In the genomic region with DNA sequence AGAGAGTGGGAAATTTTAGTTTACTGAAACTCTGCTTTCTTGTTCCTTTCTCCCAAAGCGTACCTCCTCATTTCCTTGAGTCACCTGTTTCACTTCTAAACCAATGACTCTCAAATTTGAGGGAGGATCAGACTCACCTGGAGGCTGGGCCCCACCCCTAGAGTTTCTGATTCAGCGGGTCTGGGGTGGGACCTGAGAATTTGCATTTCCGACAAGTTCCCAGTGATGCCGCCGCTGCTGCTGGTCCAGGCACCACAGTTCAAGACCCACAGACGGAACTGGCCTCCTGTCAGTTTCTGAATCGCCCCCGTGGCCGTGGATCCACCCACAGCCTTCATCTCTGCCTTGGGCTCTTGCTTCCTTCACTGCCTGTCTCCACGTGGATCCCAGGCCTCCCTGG, we compare ENCODE assay signal across 28 cellular contexts.
"Had no signal": no experiment of that assay in that cellular context is flagged by ENCODE, and none has a peak within 500 bp of the region (broad histone marks: within the 10 kb centered on the region; RNA-seq: fewer than 3 reads in every experiment).

No MANE protein-coding gene starts in this region.

- H3K27me3 Mint-ChIP-seq: activated CD4-positive, alpha-beta memory T cell treated with anti-CD3 and anti-CD28 coated beads for 36 hours had no signal

- H3K27me3 ChIP-seq: breast epithelium, pancreas, right atrium auricular region, suprapubic skin, tibial artery had no signal

- H3K36me3 ChIP-seq: breast epithelium, left ventricle myocardium inferior, pancreas, right atrium auricular region, suprapubic skin, tibial artery had no signal

- H3K4me3 Mint-ChIP-seq: activated CD4-positive, alpha-beta memory T cell treated with anti-CD3 and anti-CD28 coated beads for 36 hours; activated T-helper 1 cell treated with anti-CD3 and anti-CD28 coated beads, Interleukin-12 subunit alpha, Interleukin-12 subunit beta, Interleukin-2, Interleukin-4 antibody, amounts not matched to agents 30 ng/mL and 10 ng/mL and 1 ng/mL, durations not matched to agents 14 hours and 24 hours and 36 hours; nephron progenitor cell; T-helper 1 cell treated with Interleukin-12 subunit alpha and Interleukin-12 subunit beta and Interleukin-4 antibody, amounts not matched to agents 30 μg/mL and 1 μg/mL, for 36 hours had no signal

- H3K36me3 Mint-ChIP-seq: activated CD4-positive, alpha-beta memory T cell treated with anti-CD3 and anti-CD28 coated beads for 36 hours; activated naive CD4-positive, alpha-beta T cell treated with anti-CD3 and anti-CD28 coated beads, Interleukin-2, amount 50 U/mL, for 72 hours had no signal

- H3K4me1 ChIP-seq: breast epithelium, psoas muscle, right atrium auricular region had no signal

- H3K27ac ChIP-seq: breast epithelium, left ventricle myocardium inferior, pancreas, psoas muscle, right atrium auricular region, suprapubic skin, tibial artery, VCaP had no signal

- H3K9me3 Mint-ChIP-seq: activated CD4-positive, alpha-beta memory T cell treated with anti-CD3 and anti-CD28 coated beads for 36 hours; nephron progenitor cell had no signal

- H3K4me3 ChIP-seq: breast epithelium, left ventricle myocardium inferior, lung, pancreas, psoas muscle, right atrium auricular region, smooth muscle cell, suprapubic skin, tibial artery had no signal

- ATAC-seq: activated CD4-positive, CD25-positive, alpha-beta regulatory T cell treated with anti-CD3 and anti-CD28 coated beads, Interleukin-2, amount 50 U/mL, for 24 hours; activated naive CD4-positive, alpha-beta T cell treated with anti-CD3 and anti-CD28 coated beads, Interleukin-2, amount 50 U/mL, for 72 hours; pancreas; psoas muscle had no signal

- H3K4me2 ChIP-seq: smooth muscle cell had no signal

- DNase-seq: activated CD4-positive, alpha-beta memory T cell treated with anti-CD3 and anti-CD28 coated beads for 36 hours; activated CD4-positive, alpha-beta T cell treated with anti-CD3 and anti-CD28 coated beads for 48 hours; activated CD8-positive, alpha-beta memory T cell treated with anti-CD3 and anti-CD28 coated beads, Interleukin-2, amount 50 U/mL, for 4 hours; activated T-cell treated with anti-CD3 and anti-CD28 coated beads, Interleukin-2, amount 50 U/mL, for 1 hour; central memory CD4-positive, alpha-beta T cell; dermis blood vessel endothelial cell; effector CD4-positive, alpha-beta T cell; left ventricle myocardium inferior; nephron progenitor cell; nucleus accumbens; pancreas; psoas muscle; stimulated activated CD4-positive, alpha-beta T cell treated with anti-CD3 and anti-CD28 coated beads, Interleukin-1b, Interleukin-23, amount 100 ng/mL, for 48 hours; stimulated activated CD4-positive, alpha-beta T cell treated with anti-CD3 and anti-CD28 coated beads, Interleukin-4, amount 100 ng/mL, for 4 hours; stimulated activated CD8-positive, alpha-beta memory T cell treated with anti-CD3 and anti-CD28 coated beads, Interleukin-4, amount 100 ng/mL, for 48 hours; stimulated activated naive CD4-positive, alpha-beta T cell; T-helper 9 cell; tibial artery had no signal

- H3K27ac Mint-ChIP-seq: activated CD4-positive, alpha-beta memory T cell treated with anti-CD3 and anti-CD28 coated beads for 36 hours; activated naive CD4-positive, alpha-beta T cell treated with anti-CD3 and anti-CD28 coated beads, Interleukin-2, amount 50 U/mL, for 72 hours; activated T-helper 1 cell treated with anti-CD3 and anti-CD28 coated beads, Interleukin-12 subunit alpha, Interleukin-12 subunit beta, Interleukin-2, Interleukin-4 antibody, amounts not matched to agents 30 ng/mL and 10 ng/mL and 1 ng/mL, durations not matched to agents 14 hours and 24 hours and 36 hours; nephron progenitor cell; T-helper 1 cell treated with Interleukin-12 subunit alpha and Interleukin-12 subunit beta and Interleukin-4 antibody, amounts not matched to agents 30 μg/mL and 1 μg/mL, for 36 hours had no signal

- H3K9me3 ChIP-seq: breast epithelium, left ventricle myocardium inferior, pancreas, psoas muscle, right atrium auricular region, suprapubic skin, tibial artery had no signal
